ENCODE assay signal across 2 cellular contexts in the genomic region with DNA sequence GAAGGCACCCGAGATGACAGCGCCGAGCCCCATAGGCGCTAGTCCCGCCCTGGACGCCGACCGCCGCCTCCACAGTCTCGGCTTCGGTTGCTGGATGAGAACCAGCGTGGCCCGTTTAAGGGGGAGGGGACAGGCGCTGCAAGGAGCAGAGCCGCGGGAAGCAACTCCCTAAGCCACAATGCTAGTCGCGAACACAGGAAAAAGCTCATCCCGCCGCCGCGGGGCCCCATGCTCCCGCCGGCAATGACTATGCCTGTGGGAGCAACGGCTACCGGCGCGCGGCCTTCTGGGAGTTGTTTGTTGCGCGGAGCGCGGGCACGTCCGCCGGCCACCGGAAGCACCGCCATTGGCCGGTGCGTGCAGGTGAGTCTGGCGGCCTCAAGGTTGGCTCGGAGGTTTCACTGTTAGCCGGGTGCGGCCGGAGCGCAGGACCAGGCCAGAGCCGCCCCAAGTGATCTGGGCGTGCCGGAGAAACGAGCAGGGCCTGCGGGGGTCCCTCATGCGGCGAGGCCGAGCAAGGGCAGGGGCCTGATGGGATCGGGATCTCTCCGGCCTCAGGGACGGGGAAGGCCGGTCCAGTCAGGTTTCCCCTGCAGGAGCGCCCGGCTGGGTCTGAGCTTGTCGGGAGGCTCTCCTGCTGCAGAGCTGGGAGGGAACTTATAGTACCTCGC.
TF ChIP-seq lines count a peak whose summit lies in the region.

A gene (plus strand): TSS at position 331 of the 671 bp plus-strand sequence. CDS start 15,110 bp downstream, outside the sequence.

TF ChIP-seq in GM12878, 131 proteins besides CTCF, POLR2A, EP300 and RAD21 (continued from another document and continues in another):
- TF ChIP-seq BHLHE40 (IDR thresholded peaks at IDR 0.05; ENCODE audit: borderline replicate concordance in 1 of 2, low read depth in 2 of 2, low read length in 1 of 2) (peak; percentile 12 to 77; a peak in 2 of 4 replicates), DPF2 (IDR thresholded peaks at IDR 0.05) (peak; percentile 52), PAX8 (IDR thresholded peaks at IDR 0.05) (no peak), MYB (IDR thresholded peaks at IDR 0.05; ENCODE audit: borderline replicate concordance, low read depth, low read length) (no peak), NBN (IDR thresholded peaks at IDR 0.05) (peak; percentile 56; the same call in 1 of the 2 replicates), TAF1 (IDR thresholded peaks at IDR 0.05; ENCODE audit: borderline replicate concordance, low read depth, low read length) (peak; percentile 86), CBX5 (IDR thresholded peaks at IDR 0.05; ENCODE audit: low read depth) (peak; percentile 87; the same call in 1 of the 2 replicates), ZNF217 (IDR thresholded peaks at IDR 0.05) (no peak), CBFB (IDR thresholded peaks at IDR 0.05; ENCODE audit: low read depth) (peak; percentile 66; the same call in 1 of the 2 replicates), EGR1 (IDR thresholded peaks at IDR 0.05; ENCODE audit: borderline replicate concordance in 1 of 2, low read depth in 2 of 2, low read length in 2 of 2) (no peak), SRF (IDR thresholded peaks at IDR 0.05; ENCODE audit: low read depth in 2 of 2, low read length in 2 of 2) (0 out of 4 replicates have a peak, but pooled peaks of 1 of the 2 experiments have one; percentile 37), CREB1 (IDR thresholded peaks at IDR 0.05; ENCODE audit: low read depth) (0 out of 2 replicates have a peak, but pooled peaks have one; percentile 51)
- TF ChIP-seq, protein P1, sequence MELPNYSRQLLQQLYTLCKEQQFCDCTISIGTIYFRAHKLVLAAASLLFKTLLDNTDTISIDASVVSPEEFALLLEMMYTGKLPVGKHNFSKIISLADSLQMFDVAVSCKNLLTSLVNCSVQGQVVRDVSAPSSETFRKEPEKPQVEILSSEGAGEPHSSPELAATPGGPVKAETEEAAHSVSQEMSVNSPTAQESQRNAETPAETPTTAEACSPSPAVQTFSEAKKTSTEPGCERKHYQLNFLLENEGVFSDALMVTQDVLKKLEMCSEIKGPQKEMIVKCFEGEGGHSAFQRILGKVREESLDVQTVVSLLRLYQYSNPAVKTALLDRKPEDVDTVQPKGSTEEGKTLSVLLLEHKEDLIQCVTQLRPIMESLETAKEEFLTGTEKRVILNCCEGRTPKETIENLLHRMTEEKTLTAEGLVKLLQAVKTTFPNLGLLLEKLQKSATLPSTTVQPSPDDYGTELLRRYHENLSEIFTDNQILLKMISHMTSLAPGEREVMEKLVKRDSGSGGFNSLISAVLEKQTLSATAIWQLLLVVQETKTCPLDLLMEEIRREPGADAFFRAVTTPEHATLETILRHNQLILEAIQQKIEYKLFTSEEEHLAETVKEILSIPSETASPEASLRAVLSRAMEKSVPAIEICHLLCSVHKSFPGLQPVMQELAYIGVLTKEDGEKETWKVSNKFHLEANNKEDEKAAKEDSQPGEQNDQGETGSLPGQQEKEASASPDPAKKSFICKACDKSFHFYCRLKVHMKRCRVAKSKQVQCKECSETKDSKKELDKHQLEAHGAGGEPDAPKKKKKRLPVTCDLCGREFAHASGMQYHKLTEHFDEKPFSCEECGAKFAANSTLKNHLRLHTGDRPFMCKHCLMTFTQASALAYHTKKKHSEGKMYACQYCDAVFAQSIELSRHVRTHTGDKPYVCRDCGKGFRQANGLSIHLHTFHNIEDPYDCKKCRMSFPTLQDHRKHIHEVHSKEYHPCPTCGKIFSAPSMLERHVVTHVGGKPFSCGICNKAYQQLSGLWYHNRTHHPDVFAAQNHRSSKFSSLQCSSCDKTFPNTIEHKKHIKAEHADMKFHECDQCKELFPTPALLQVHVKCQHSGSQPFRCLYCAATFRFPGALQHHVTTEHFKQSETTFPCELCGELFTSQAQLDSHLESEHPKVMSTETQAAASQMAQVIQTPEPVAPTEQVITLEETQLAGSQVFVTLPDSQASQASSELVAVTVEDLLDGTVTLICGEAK (IDR thresholded peaks at IDR 0.05; ENCODE audit: borderline replicate concordance): peak; percentile 83
- TF ChIP-seq, protein P2, sequence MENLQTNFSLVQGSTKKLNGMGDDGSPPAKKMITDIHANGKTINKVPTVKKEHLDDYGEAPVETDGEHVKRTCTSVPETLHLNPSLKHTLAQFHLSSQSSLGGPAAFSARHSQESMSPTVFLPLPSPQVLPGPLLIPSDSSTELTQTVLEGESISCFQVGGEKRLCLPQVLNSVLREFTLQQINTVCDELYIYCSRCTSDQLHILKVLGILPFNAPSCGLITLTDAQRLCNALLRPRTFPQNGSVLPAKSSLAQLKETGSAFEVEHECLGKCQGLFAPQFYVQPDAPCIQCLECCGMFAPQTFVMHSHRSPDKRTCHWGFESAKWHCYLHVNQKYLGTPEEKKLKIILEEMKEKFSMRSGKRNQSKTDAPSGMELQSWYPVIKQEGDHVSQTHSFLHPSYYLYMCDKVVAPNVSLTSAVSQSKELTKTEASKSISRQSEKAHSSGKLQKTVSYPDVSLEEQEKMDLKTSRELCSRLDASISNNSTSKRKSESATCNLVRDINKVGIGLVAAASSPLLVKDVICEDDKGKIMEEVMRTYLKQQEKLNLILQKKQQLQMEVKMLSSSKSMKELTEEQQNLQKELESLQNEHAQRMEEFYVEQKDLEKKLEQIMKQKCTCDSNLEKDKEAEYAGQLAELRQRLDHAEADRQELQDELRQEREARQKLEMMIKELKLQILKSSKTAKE (IDR thresholded peaks at IDR 0.05; ENCODE audit: low read depth, poor library complexity, severe bottlenecking): no peak
- TF ChIP-seq, protein P3, sequence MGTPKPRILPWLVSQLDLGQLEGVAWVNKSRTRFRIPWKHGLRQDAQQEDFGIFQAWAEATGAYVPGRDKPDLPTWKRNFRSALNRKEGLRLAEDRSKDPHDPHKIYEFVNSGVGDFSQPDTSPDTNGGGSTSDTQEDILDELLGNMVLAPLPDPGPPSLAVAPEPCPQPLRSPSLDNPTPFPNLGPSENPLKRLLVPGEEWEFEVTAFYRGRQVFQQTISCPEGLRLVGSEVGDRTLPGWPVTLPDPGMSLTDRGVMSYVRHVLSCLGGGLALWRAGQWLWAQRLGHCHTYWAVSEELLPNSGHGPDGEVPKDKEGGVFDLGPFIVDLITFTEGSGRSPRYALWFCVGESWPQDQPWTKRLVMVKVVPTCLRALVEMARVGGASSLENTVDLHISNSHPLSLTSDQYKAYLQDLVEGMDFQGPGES (IDR thresholded peaks at IDR 0.05): no peak
- TF ChIP-seq, protein P4, sequence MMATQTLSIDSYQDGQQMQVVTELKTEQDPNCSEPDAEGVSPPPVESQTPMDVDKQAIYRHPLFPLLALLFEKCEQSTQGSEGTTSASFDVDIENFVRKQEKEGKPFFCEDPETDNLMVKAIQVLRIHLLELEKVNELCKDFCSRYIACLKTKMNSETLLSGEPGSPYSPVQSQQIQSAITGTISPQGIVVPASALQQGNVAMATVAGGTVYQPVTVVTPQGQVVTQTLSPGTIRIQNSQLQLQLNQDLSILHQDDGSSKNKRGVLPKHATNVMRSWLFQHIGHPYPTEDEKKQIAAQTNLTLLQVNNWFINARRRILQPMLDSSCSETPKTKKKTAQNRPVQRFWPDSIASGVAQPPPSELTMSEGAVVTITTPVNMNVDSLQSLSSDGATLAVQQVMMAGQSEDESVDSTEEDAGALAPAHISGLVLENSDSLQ (IDR thresholded peaks at IDR 0.05): no peak

TF ChIP-seq in HEK293T, 16 proteins besides CTCF, POLR2A, EP300 and RAD21 (continued from another document):
- TF ChIP-seq BHLHE40 (IDR thresholded peaks at IDR 0.05; ENCODE audit: borderline replicate concordance) (no peak), ELF4 (IDR thresholded peaks at IDR 0.05) (no peak), ZNF384 (IDR thresholded peaks at IDR 0.05) (no peak), SUZ12 (IDR thresholded peaks at IDR 0.05) (no peak), LEF1 (IDR thresholded peaks at IDR 0.05; ENCODE audit: borderline replicate concordance) (no peak), SP1 (IDR thresholded peaks at IDR 0.05) (no peak), L3MBTL2 (conservative IDR thresholded peaks at IDR 0.05) (no peak), CTBP1 (IDR thresholded peaks at IDR 0.05; ENCODE audit: borderline replicate concordance) (no peak), FOXK2 (IDR thresholded peaks at IDR 0.05) (no peak)
- TF ChIP-seq, protein P4 (IDR thresholded peaks at IDR 0.05): no peak
